In the genomic region with DNA sequence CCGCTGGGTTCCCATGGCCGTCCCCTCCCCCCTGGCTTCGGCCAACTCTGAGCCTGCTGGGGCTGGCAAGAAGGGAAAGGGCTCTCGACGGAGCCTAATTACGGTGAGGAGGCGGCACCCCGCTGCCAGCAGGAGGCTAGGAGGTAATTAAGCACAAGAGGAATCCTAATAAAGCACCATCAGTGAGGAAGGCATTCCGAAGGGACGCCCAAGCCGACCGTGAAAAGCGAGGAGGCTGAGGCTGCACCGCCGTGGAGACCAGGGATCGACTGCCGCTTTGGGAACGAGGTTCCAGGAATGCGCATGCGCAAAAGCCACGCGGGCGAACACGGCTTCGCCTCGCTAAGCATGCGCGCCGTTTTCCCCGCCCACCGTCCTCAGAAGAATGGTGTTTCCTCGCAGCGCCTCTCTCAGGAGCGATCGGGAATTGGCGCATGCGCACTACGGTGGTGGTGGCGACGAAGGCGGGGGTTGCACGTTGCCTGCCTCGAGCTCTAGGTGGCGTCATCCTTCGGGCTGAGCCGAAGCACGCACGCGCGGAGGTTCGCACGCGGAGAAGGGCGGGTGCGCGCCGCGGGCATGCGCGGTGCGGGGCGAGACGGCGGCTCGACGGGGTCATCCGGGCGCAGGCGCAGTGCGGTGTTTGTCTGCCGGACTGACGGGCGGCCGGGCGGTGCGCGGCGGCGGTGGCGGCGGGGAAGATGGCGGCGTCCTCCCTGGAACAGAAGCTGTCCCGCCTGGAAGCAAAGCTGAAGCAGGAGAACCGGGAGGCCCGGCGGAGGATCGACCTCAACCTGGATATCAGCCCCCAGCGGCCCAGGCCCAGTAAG, we compare ENCODE assay signal across 1 cellular context.
A peak's percentile ranks its signal among the peaks of the same experiment; 100 is the strongest.
TF ChIP-seq lines count a peak whose summit lies in the region.

MAP2K7 (plus strand) TSS at position 634 of the 830 bp plus-strand sequence; CDS start at position 702, 68 bp downstream.

TF ChIP-seq in HepG2, 621 proteins besides CTCF, POLR2A, EP300 and RAD21 (continued from another document and continues in another):
- TF ChIP-seq, protein P1, sequence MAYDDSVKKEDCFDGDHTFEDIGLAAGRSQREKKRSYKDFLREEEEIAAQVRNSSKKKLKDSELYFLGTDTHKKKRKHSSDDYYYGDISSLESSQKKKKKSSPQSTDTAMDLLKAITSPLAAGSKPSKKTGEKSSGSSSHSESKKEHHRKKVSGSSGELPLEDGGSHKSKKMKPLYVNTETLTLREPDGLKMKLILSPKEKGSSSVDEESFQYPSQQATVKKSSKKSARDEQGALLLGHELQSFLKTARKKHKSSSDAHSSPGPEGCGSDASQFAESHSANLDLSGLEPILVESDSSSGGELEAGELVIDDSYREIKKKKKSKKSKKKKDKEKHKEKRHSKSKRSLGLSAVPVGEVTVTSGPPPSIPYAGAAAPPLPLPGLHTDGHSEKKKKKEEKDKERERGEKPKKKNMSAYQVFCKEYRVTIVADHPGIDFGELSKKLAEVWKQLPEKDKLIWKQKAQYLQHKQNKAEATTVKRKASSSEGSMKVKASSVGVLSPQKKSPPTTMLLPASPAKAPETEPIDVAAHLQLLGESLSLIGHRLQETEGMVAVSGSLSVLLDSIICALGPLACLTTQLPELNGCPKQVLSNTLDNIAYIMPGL (CRISPR knock-in tag; IDR thresholded peaks at IDR 0.05; ENCODE audit: borderline replicate concordance in 1 of 2, low read depth in 1 of 2): peak; percentile 80 to 91
- TF ChIP-seq, protein P2, sequence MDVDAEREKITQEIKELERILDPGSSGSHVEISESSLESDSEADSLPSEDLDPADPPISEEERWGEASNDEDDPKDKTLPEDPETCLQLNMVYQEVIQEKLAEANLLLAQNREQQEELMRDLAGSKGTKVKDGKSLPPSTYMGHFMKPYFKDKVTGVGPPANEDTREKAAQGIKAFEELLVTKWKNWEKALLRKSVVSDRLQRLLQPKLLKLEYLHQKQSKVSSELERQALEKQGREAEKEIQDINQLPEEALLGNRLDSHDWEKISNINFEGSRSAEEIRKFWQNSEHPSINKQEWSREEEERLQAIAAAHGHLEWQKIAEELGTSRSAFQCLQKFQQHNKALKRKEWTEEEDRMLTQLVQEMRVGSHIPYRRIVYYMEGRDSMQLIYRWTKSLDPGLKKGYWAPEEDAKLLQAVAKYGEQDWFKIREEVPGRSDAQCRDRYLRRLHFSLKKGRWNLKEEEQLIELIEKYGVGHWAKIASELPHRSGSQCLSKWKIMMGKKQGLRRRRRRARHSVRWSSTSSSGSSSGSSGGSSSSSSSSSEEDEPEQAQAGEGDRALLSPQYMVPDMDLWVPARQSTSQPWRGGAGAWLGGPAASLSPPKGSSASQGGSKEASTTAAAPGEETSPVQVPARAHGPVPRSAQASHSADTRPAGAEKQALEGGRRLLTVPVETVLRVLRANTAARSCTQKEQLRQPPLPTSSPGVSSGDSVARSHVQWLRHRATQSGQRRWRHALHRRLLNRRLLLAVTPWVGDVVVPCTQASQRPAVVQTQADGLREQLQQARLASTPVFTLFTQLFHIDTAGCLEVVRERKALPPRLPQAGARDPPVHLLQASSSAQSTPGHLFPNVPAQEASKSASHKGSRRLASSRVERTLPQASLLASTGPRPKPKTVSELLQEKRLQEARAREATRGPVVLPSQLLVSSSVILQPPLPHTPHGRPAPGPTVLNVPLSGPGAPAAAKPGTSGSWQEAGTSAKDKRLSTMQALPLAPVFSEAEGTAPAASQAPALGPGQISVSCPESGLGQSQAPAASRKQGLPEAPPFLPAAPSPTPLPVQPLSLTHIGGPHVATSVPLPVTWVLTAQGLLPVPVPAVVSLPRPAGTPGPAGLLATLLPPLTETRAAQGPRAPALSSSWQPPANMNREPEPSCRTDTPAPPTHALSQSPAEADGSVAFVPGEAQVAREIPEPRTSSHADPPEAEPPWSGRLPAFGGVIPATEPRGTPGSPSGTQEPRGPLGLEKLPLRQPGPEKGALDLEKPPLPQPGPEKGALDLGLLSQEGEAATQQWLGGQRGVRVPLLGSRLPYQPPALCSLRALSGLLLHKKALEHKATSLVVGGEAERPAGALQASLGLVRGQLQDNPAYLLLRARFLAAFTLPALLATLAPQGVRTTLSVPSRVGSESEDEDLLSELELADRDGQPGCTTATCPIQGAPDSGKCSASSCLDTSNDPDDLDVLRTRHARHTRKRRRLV (CRISPR knock-in tag; IDR thresholded peaks at IDR 0.05): no peak
- TF ChIP-seq, protein P3, sequence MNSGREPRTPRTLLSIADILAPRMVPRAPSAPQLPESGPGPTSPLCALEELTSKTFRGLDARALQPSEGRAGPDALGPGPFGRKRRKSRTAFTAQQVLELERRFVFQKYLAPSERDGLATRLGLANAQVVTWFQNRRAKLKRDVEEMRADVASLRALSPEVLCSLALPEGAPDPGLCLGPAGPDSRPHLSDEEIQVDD (CRISPR knock-in tag; IDR thresholded peaks at IDR 0.05; ENCODE audit: borderline replicate concordance): no peak; the same call in 1 of the 2 replicates
- TF ChIP-seq ZNF275 (CRISPR knock-in tag; IDR thresholded peaks at IDR 0.05; ENCODE audit: borderline replicate concordance) (peak; percentile 74; the same call in 1 of the 2 replicates), CERS6 (CRISPR knock-in tag; IDR thresholded peaks at IDR 0.05) (no peak), ZFP90 (CRISPR knock-in tag; IDR thresholded peaks at IDR 0.05; ENCODE audit: borderline replicate concordance) (0 out of 2 replicates have a peak, but pooled peaks have one; percentile 83), SIX4 (CRISPR knock-in tag; IDR thresholded peaks at IDR 0.05) (0 out of 2 replicates have a peak, but pooled peaks have one; percentile 8), KLF11 (CRISPR knock-in tag; IDR thresholded peaks at IDR 0.05) (no peak), SMARCE1 (IDR thresholded peaks at IDR 0.05; ENCODE audit: borderline replicate concordance) (no peak), ZBTB8A (CRISPR knock-in tag; IDR thresholded peaks at IDR 0.05; ENCODE audit: borderline replicate concordance, low read depth) (no peak), MYPOP (CRISPR knock-in tag; IDR thresholded peaks at IDR 0.05) (peak; percentile 81; the same call in 1 of the 2 replicates), ZNF430 (CRISPR knock-in tag; IDR thresholded peaks at IDR 0.05) (peak; percentile 79), KLF16 (CRISPR knock-in tag; IDR thresholded peaks at IDR 0.05) (peak in 1 of 2 experiments; percentile 73; a peak in 2 of 4 replicates), ATF6 (CRISPR knock-in tag; conservative IDR thresholded peaks at IDR 0.05) (no peak), SNAI1 (CRISPR knock-in tag; IDR thresholded peaks at IDR 0.05; ENCODE audit: borderline replicate concordance) (no peak), ZNF782 (CRISPR knock-in tag; IDR thresholded peaks at IDR 0.05; ENCODE audit: borderline replicate concordance) (peak; percentile 32; the same call in 1 of the 2 replicates), SPEN (CRISPR knock-in tag; IDR thresholded peaks at IDR 0.05; ENCODE audit: low read depth) (peak; percentile 91), NCOA2 (CRISPR knock-in tag; IDR thresholded peaks at IDR 0.05) (peak; percentile 61; the same call in 1 of the 2 replicates), TFDP1 (CRISPR knock-in tag; IDR thresholded peaks at IDR 0.05; ENCODE audit: borderline replicate concordance) (peak; percentile 94), HOXA9 (CRISPR knock-in tag; IDR thresholded peaks at IDR 0.05; ENCODE audit: borderline replicate concordance) (no peak; the same call in 1 of the 2 replicates), CENPT (CRISPR knock-in tag; IDR thresholded peaks at IDR 0.05; ENCODE audit: low read depth) (no peak)
- TF ChIP-seq, protein P4, sequence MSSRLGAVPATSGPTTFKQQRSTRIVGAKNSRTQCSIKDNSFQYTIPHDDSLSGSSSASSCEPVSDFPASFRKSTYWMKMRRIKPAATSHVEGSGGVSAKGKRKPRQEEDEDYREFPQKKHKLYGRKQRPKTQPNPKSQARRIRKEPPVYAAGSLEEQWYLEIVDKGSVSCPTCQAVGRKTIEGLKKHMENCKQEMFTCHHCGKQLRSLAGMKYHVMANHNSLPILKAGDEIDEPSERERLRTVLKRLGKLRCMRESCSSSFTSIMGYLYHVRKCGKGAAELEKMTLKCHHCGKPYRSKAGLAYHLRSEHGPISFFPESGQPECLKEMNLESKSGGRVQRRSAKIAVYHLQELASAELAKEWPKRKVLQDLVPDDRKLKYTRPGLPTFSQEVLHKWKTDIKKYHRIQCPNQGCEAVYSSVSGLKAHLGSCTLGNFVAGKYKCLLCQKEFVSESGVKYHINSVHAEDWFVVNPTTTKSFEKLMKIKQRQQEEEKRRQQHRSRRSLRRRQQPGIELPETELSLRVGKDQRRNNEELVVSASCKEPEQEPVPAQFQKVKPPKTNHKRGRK (CRISPR knock-in tag; IDR thresholded peaks at IDR 0.05): no peak
- TF ChIP-seq, protein P5, sequence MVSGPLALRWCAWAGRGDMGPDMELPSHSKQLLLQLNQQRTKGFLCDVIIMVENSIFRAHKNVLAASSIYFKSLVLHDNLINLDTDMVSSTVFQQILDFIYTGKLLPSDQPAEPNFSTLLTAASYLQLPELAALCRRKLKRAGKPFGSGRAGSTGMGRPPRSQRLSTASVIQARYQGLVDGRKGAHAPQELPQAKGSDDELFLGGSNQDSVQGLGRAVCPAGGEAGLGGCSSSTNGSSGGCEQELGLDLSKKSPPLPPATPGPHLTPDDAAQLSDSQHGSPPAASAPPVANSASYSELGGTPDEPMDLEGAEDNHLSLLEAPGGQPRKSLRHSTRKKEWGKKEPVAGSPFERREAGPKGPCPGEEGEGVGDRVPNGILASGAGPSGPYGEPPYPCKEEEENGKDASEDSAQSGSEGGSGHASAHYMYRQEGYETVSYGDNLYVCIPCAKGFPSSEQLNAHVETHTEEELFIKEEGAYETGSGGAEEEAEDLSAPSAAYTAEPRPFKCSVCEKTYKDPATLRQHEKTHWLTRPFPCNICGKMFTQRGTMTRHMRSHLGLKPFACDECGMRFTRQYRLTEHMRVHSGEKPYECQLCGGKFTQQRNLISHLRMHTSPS (CRISPR knock-in tag; IDR thresholded peaks at IDR 0.05; ENCODE audit: low read depth): no peak
- TF ChIP-seq, protein P6, sequence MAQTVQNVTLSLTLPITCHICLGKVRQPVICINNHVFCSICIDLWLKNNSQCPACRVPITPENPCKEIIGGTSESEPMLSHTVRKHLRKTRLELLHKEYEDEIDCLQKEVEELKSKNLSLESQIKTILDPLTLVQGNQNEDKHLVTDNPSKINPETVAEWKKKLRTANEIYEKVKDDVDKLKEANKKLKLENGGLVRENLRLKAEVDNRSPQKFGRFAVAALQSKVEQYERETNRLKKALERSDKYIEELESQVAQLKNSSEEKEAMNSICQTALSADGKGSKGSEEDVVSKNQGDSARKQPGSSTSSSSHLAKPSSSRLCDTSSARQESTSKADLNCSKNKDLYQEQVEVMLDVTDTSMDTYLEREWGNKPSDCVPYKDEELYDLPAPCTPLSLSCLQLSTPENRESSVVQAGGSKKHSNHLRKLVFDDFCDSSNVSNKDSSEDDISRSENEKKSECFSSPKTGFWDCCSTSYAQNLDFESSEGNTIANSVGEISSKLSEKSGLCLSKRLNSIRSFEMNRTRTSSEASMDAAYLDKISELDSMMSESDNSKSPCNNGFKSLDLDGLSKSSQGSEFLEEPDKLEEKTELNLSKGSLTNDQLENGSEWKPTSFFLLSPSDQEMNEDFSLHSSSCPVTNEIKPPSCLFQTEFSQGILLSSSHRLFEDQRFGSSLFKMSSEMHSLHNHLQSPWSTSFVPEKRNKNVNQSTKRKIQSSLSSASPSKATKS (CRISPR knock-in tag; IDR thresholded peaks at IDR 0.05): no peak
- TF ChIP-seq, protein P7, sequence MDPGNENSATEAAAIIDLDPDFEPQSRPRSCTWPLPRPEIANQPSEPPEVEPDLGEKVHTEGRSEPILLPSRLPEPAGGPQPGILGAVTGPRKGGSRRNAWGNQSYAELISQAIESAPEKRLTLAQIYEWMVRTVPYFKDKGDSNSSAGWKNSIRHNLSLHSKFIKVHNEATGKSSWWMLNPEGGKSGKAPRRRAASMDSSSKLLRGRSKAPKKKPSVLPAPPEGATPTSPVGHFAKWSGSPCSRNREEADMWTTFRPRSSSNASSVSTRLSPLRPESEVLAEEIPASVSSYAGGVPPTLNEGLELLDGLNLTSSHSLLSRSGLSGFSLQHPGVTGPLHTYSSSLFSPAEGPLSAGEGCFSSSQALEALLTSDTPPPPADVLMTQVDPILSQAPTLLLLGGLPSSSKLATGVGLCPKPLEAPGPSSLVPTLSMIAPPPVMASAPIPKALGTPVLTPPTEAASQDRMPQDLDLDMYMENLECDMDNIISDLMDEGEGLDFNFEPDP (CRISPR knock-in tag; conservative IDR thresholded peaks at IDR 0.05): no peak
